ENCODE assay signal across 12 cellular contexts in genomic region chr3:47611577-47611976, GRCh38. TPM values are rescaled to one million over a fixed set of nuclear protein-coding genes. Genes with fewer than 3 reads are reported as not detected.
DNase-seq lines count a peak whose midpoint lies in the region; ATAC-seq, FAIRE-seq and TF ChIP-seq lines count a peak whose summit lies in the region.
"Had no signal": no experiment of that assay in that cellular context is flagged by ENCODE, and none has a peak within 500 bp of the region (broad histone marks: within the 10 kb centered on the region; RNA-seq: fewer than 3 reads in every experiment).

No MANE protein-coding gene starts in this region.

- H3K9ac ChIP-seq in mammary epithelial cell (ENCODE audit: insufficient read depth, low read length): no peak overlapping the region

- no peak overlapping the region for H3K4me3 ChIP-seq in mammary epithelial cell (replicated peaks in 1 of 3; ENCODE audit: insufficient read depth in 1 of 3, low read depth in 2 of 3, low read length in 3 of 3)
- H3K4me3 ChIP-seq in brain microvascular endothelial cell (ENCODE audit: low read depth, low read length): no peak overlapping the region
- H3K4me3 ChIP-seq in aorta (ENCODE audit: low read length in 2 of 2): no peak overlapping the region

- H3K36me3 Mint-ChIP-seq in MCF 10A (ENCODE audit: insufficient read depth, unreplicated experiment): peaks cover 44% of the 10 kb centered on the region
- peaks cover 19 to 22% of the 10 kb centered on the region in 2 donors for H3K36me3 Mint-ChIP-seq in naive B cell

- POLR2A ChIA-PET in MCF 10A (lab: Yijun Ruan, JAX): no interaction called here

- no peak overlapping the region for H3K4me2 ChIP-seq in mammary epithelial cell (ENCODE audit: insufficient read depth, low read depth, low read length)

- H3K79me2 ChIP-seq in mammary epithelial cell (ENCODE audit: insufficient read depth, low read length): peaks cover 3% of the 10 kb centered on the region

- H3K27ac ChIP-seq in mammary epithelial cell (ENCODE audit: insufficient read depth, low read depth, low read length) (no peak overlapping the region), brain microvascular endothelial cell (peak overlapping the region; percentile 30), aorta (ENCODE audit: low read depth in 1 of 2, low read length in 2 of 2) (peak overlapping the region in 1 of 2 donors; percentile 80)

- in situ Hi-C loops in mammary epithelial cell (cut with MboI; ENCODE audit: low sequenced_read_pairs in 2 of 2): no loop called here
- in situ Hi-C loops in brain microvascular endothelial cell (cut with HindIII; ENCODE audit: low pct_ligation_motif_present, low sequenced_read_pairs): no loop called here

- WGBS in mammary epithelial cell (ENCODE audit: low coverage, missing lambda C conversion rate): 71% methylated on average over 2 of the region's 2 CpGs
- WGBS in aorta, 2 donors: 16 to 27% methylated on average over 2 of the region's 2 CpGs

- no peaks in the 10 kb centered on the region for H4K20me1 ChIP-seq in mammary epithelial cell (ENCODE audit: insufficient read depth, low read length)

- no TSS peak for BruUV-seq in MCF 10A (replicated peaks; lab: Mats Ljungman, UMichigan)
- BruUV-seq in mammary epithelial cell (replicated peaks; lab: Mats Ljungman, UMichigan): no TSS peak

- CTCF ChIA-PET in MCF 10A (lab: Yijun Ruan, JAX) (no interaction called here), mammary epithelial cell (lab: Charles Lee; ENCODE audit: low non-redundant PET) (no interaction called here)

- H3K36me3 ChIP-seq in mammary epithelial cell (ENCODE audit: insufficient read depth, low read length): peaks cover 16% of the 10 kb centered on the region
- peaks cover 23% of the 10 kb centered on the region for H3K36me3 ChIP-seq in brain microvascular endothelial cell (replicated peaks)
- peaks cover 3% of the 10 kb centered on the region in 2 donors for H3K36me3 ChIP-seq in aorta (ENCODE audit: control insufficient read depth in 1 of 2, insufficient read depth in 2 of 2, low read length in 1 of 2)

- no peaks in the 10 kb centered on the region for H3K27me3 Mint-ChIP-seq in MCF 10A (ENCODE audit: insufficient read depth, unreplicated experiment)
- H3K27me3 Mint-ChIP-seq in naive B cell: no peaks in the 10 kb centered on the region

- no peak for DNase-seq in MCF 10A (ENCODE audit: unreplicated experiment)
- DNase-seq in mammary epithelial cell: no peak
- DNase-seq in brain microvascular endothelial cell: peak; percentile 14
- DNase-seq in naive B cell: no peak
- no peak for DNase-seq in aorta
- no peak for DNase-seq in mesenteric fat pad (ENCODE audit: low spot score)
- DNase-seq in urothelium cell line (ENCODE audit: low spot score): no peak
- no peak for DNase-seq in NCI-H1694 (lab: John Stamatoyannopoulos, UW)
- DNase-seq: effector memory CD4-positive, alpha-beta T cell; kidney; NCI-H1417; NCI-H774 had no signal

- intact Hi-C loops in MCF 10A (cut with micrococcal nuclease): no loop called here
- intact Hi-C loops in mammary epithelial cell (cut with micrococcal nuclease): loop anchor here (5.0 kb wide), 1 partner anchor 89 kb away; no protein-coding TSS in a partner anchor
- intact Hi-C loops in aorta (cut with DNase I): loop anchor here in 1 of 2 donors (5.0 kb wide), 1 partner anchor 191 kb away; the partner anchor contains the start of gene DHX30

- H3K9me3 Mint-ChIP-seq in MCF 10A (ENCODE audit: unreplicated experiment) (no peaks in the 10 kb centered on the region), naive B cell (no peaks in the 10 kb centered on the region)

- H2AFZ ChIP-seq in mammary epithelial cell (ENCODE audit: low read depth, low read length): no peak overlapping the region

- H3K27me3 ChIP-seq in mammary epithelial cell (ENCODE audit: insufficient read depth, low read length) (no peaks in the 10 kb centered on the region), brain microvascular endothelial cell (replicated peaks) (no peaks in the 10 kb centered on the region), aorta (ENCODE audit: control insufficient read depth in 1 of 2, insufficient read depth in 2 of 2, low read length in 1 of 2) (no peaks in the 10 kb centered on the region)

- no peak overlapping the region for H3K4me3 Mint-ChIP-seq in MCF 10A (ENCODE audit: unreplicated experiment)
- H3K4me3 Mint-ChIP-seq in naive B cell: no peak overlapping the region

- H3K27ac Mint-ChIP-seq in MCF 10A (ENCODE audit: low read depth, unreplicated experiment): peak overlapping the region; percentile 21
- H3K27ac Mint-ChIP-seq in naive B cell: peak overlapping the region in 5 of 6 donors; percentile 0 to 97 (median 49)

- ATAC-seq in naive B cell (ENCODE audit: low read depth in 2 of 2): no peak
- ATAC-seq in aorta (ENCODE audit: low FRiP score): peak; percentile 11

- no peak for TF ChIP-seq CTCF in MCF 10A (IDR thresholded peaks at IDR 0.05; ENCODE audit: unreplicated experiment)
- no peak for TF ChIP-seq CTCF in mammary epithelial cell (conservative IDR thresholded peaks at IDR 0.05 in 1 of 2, IDR thresholded peaks at IDR 0.05 in 1 of 2; ENCODE audit: extremely low read depth in 1 of 2, insufficient read depth in 1 of 2, low read depth in 1 of 2, low read length in 2 of 2)
- no peak for TF ChIP-seq CTCF in brain microvascular endothelial cell (IDR thresholded peaks at IDR 0.05; ENCODE audit: low read depth, low read length, missing control alignments)

- peaks cover 2% of the 10 kb centered on the region for H3K4me1 ChIP-seq in mammary epithelial cell (ENCODE audit: insufficient read depth, low read length)
- H3K4me1 ChIP-seq in aorta (ENCODE audit: control insufficient read depth in 1 of 2, insufficient read depth in 2 of 2, low read length in 2 of 2): peaks cover 0 to 10% of the 10 kb centered on the region in 2 donors

- H3K9me3 ChIP-seq in mammary epithelial cell (replicated peaks; ENCODE audit: insufficient read depth, low read length): no peaks in the 10 kb centered on the region
- no peaks in the 10 kb centered on the region for H3K9me3 ChIP-seq in aorta (ENCODE audit: control insufficient read depth, low read length)

- FAIRE-seq in urothelium cell line (lab: Jason Lieb, UNC): no peak

- H3K4me1 Mint-ChIP-seq in MCF 10A (ENCODE audit: insufficient read depth, unreplicated experiment) (peaks cover 8% of the 10 kb centered on the region), naive B cell (no peaks in the 10 kb centered on the region)

- dilution Hi-C loops in mammary epithelial cell (cut with HindIII; ENCODE audit: low sequenced_read_pairs): no loop called here

RNA-seq across cellular contexts. Expression of gene CSPG5, which starts 32.9 kb away (rescaled TPM):
- 0.44 and 0.71 TPM in 2 replicates for total RNA-seq in MCF 10A (2022)
- total RNA-seq in mammary epithelial cell: under 1 TPM; 0.50 to 0.99 TPM
- 0.19 TPM for polyA plus RNA-seq in mammary epithelial cell
- not detected for polyA minus RNA-seq in mammary epithelial cell
- under 1 TPM in 1 of 6 donors, not detected in 5; 0.16 TPM for polyA plus RNA-seq in naive B cell (ENCODE audit: low read depth in 6 of 6)
- total RNA-seq in aorta: 1 to 10 TPM in 1 of 2 donors, under 1 TPM in 1; 0.81 to 7.0 TPM
- polyA plus RNA-seq in aorta: under 1 TPM; 0.33 to 0.50 TPM
- 2.0 TPM for total RNA-seq in mesenteric fat pad
